ENCODE assay signal across 23 cellular contexts in the genomic region with DNA sequence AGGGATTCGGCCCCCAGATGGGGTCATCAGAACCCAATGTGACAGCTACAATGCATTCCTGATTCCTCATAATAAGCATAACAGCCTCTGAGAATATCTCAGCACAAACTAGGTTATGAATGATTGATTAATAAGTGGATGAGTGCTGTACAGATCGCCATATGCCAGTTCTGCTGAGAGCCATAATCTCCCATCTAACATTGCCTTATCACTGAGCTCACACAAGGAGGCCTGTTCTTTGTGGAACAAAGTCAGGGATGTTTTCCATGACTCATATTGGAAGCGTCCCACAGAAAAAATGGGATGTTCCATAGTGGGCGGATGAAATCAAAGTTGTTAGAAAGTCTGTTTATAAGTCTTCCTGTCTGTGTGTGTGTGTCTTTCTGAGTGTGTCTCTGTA.
DNase-seq lines count a peak whose midpoint lies in the region; ATAC-seq, FAIRE-seq and TF ChIP-seq lines count a peak whose summit lies in the region.
"Had no signal": no experiment of that assay in that cellular context is flagged by ENCODE, and none has a peak within 500 bp of the region (broad histone marks: within the 10 kb centered on the region; RNA-seq: fewer than 3 reads in every experiment).

No MANE protein-coding gene starts in this region.

- POLR2A ChIA-PET in IMR-90 (lab: Charles Lee; ENCODE audit: unreplicated experiment): no interaction called here
- POLR2A ChIA-PET in CD4-positive, alpha-beta T cell (lab: Charles Lee): no interaction called here

- H3K9me3 ChIP-seq in BE2C (no peaks in the 10 kb centered on the region), IMR-90 (ENCODE audit: control insufficient read depth, insufficient read depth, low read length) (no peaks in the 10 kb centered on the region; the same call in 1 of the 2 replicates)
- H3K9me3 ChIP-seq in CD4-positive, alpha-beta T cell (ENCODE audit: control insufficient read depth, low read length): no peaks in the 10 kb centered on the region
- H3K9me3 ChIP-seq: body of pancreas had no signal

- no peaks in the 10 kb centered on the region for H3K36me3 Mint-ChIP-seq in CD4-positive, alpha-beta T cell (ENCODE audit: low read depth)
- H3K36me3 Mint-ChIP-seq: activated naive CD8-positive, alpha-beta T cell treated with anti-CD3 and anti-CD28 coated beads for 36 hours; CD4-positive, alpha-beta memory T cell had no signal

- H3K4ac ChIP-seq in IMR-90 (ENCODE audit: low read depth, low read length): no peak overlapping the region

- no peak overlapping the region for H3K56ac ChIP-seq in IMR-90 (ENCODE audit: extremely low read depth, insufficient read depth, low read length)

- DNase-seq in BE2C (peak; percentile 39), IMR-90 (peak; percentile 48), epithelial cell of esophagus (ENCODE audit: low read depth) (peak; percentile 29), pons (ENCODE audit: low spot score) (peak; percentile 11), GM10266 (ENCODE audit: extremely low spot score) (no peak), HTR-8/SVneo (ENCODE audit: insufficient read length, low spot score) (no peak)
- no peak for DNase-seq in CD4-positive, alpha-beta T cell
- DNase-seq: activated CD4-positive, alpha-beta T cell treated with anti-CD3 and anti-CD28 coated beads, Interleukin-2, amount 10 ng/mL, durations not matched to agents 24 days and 14 days; activated naive CD8-positive, alpha-beta T cell treated with anti-CD3 and anti-CD28 coated beads for 36 hours; body of pancreas; CD4-positive, alpha-beta memory T cell; effector memory CD8-positive, alpha-beta T cell; NCI-H1417; NCI-H2171; NCI-H748 treated with DMSO at 0.1 percent for 48 hours; OCI-M1; right cardiac atrium; SHP77 treated with DMSO at 0.1 percent for 48 hours; stimulated activated CD4-positive, alpha-beta T cell treated with anti-CD3 and anti-CD28 coated beads, Interleukin-15, amount 100 ng/mL, for 24 hours; T-helper 1 cell had no signal

- no peak for TF ChIP-seq RAD21 in IMR-90 (IDR thresholded peaks at IDR 0.05; ENCODE audit: low read length)

- H3K4me1 ChIP-seq in BE2C: no peaks in the 10 kb centered on the region
- H3K4me1 ChIP-seq in IMR-90 (ENCODE audit: control insufficient read depth, insufficient read depth, low read length): no peaks in the 10 kb centered on the region
- H3K4me1 ChIP-seq: body of pancreas had no signal

- dilution Hi-C loops in IMR-90 (cut with HindIII; ENCODE audit: low sequenced_read_pairs, unreplicated experiment): no loop called here

- no peak overlapping the region for H2AK5ac ChIP-seq in IMR-90 (ENCODE audit: low read depth, low read length)

- ATAC-seq in IMR-90 (ENCODE audit: low read depth) (no peak), GM19455 (IDR thresholded peaks at IDR 0.05; ENCODE audit: unreplicated experiment) (no peak)
- no peak for ATAC-seq in CD4-positive, alpha-beta T cell (ENCODE audit: poor library complexity)
- ATAC-seq: activated T-helper 17 cell treated with anti-CD3 and anti-CD28 coated beads, Interleukin-2, amount 50 U/mL, for 72 hours; body of pancreas; effector memory CD8-positive, alpha-beta T cell; right cardiac atrium had no signal

- no peak overlapping the region for H4K5ac ChIP-seq in IMR-90 (ENCODE audit: low read depth, low read length)

- H4K20me1 ChIP-seq in IMR-90 (ENCODE audit: insufficient read depth, low read length): no peaks in the 10 kb centered on the region

- H3K36me3 ChIP-seq in BE2C (no peaks in the 10 kb centered on the region), IMR-90 (ENCODE audit: control insufficient read depth, insufficient read depth, low read length) (no peaks in the 10 kb centered on the region)

- H3K9ac ChIP-seq in IMR-90 (ENCODE audit: low read depth, low read length): no peak overlapping the region

- H3K23ac ChIP-seq in IMR-90 (ENCODE audit: low read depth, low read length): no peak overlapping the region

- H3K27ac Mint-ChIP-seq in CD4-positive, alpha-beta T cell: no peak overlapping the region
- H3K27ac Mint-ChIP-seq: activated CD4-positive, alpha-beta T cell treated with anti-CD3 and anti-CD28 coated beads, Interleukin-2, amount 10 ng/mL, durations not matched to agents 24 days and 14 days; activated naive CD8-positive, alpha-beta T cell treated with anti-CD3 and anti-CD28 coated beads for 36 hours; activated T-helper 17 cell treated with anti-CD3 and anti-CD28 coated beads, Interleukin-2, amount 50 U/mL, for 72 hours; CD4-positive, alpha-beta memory T cell; effector memory CD8-positive, alpha-beta T cell had no signal

- H3K27me3 ChIP-seq in BE2C: no peaks in the 10 kb centered on the region
- no peaks in the 10 kb centered on the region; the same call in 1 of the 2 replicates for H3K27me3 ChIP-seq in IMR-90 (ENCODE audit: control insufficient read depth, insufficient read depth, low read length)
- no peaks in the 10 kb centered on the region for H3K27me3 ChIP-seq in CD4-positive, alpha-beta T cell (ENCODE audit: control insufficient read depth, insufficient read depth, low read length)
- H3K27me3 ChIP-seq: body of pancreas had no signal

- H2BK20ac ChIP-seq in IMR-90 (ENCODE audit: low read depth, low read length): no peak overlapping the region

- no peak overlapping the region for H4K91ac ChIP-seq in IMR-90 (ENCODE audit: insufficient read depth, low read depth, low read length)

- peaks cover 19% of the 10 kb centered on the region for H3K27me3 Mint-ChIP-seq in CD4-positive, alpha-beta T cell

- H3K18ac ChIP-seq in IMR-90 (ENCODE audit: low read depth, low read length): no peak overlapping the region

- TF ChIP-seq CTCF in BE2C (IDR thresholded peaks at IDR 0.05; ENCODE audit: low read depth, low read length) (no peak), IMR-90 (conservative IDR thresholded peaks at IDR 0.05; ENCODE audit: low read depth, low read length) (no peak), epithelial cell of esophagus (IDR thresholded peaks at IDR 0.05; ENCODE audit: insufficient read depth, low read depth, low read length, missing control alignments) (no peak), GM10266 (IDR thresholded peaks at IDR 0.05; ENCODE audit: control insufficient read depth, insufficient read depth, low read depth, missing control alignments) (no peak)
- no peak for TF ChIP-seq CTCF in CD4-positive, alpha-beta T cell (IDR thresholded peaks at IDR 0.05)

- no peak overlapping the region for H4K8ac ChIP-seq in IMR-90 (ENCODE audit: low read depth in 2 of 2, low read length in 2 of 2)

- no peak overlapping the region for H2AFZ ChIP-seq in IMR-90 (replicated peaks; ENCODE audit: low read length, poor library complexity)

- H3K27ac ChIP-seq in IMR-90 (ENCODE audit: insufficient read depth, low read length): no peak overlapping the region
- H3K27ac ChIP-seq in CD4-positive, alpha-beta T cell (ENCODE audit: low read depth, low read length): no peak overlapping the region
- H3K27ac ChIP-seq: body of pancreas had no signal

- intact Hi-C loops in IMR-90 (cut with micrococcal nuclease): no loop called here
- intact Hi-C loops in CD4-positive, alpha-beta T cell (cut with DNase I, micrococcal nuclease): no loop called here

- in situ Hi-C loops in IMR-90 (cut with MboI; ENCODE audit: low sequenced_read_pairs): no loop called here

- WGBS in IMR-90 (ENCODE audit: extremely low coverage in 2 of 2, insufficient read length in 1 of 2), 2 experiments: no CpG with 5 or more reads among the region's 4 CpGs

- H3K4me2 ChIP-seq in IMR-90 (ENCODE audit: low read depth, low read length): no peak overlapping the region

- H2BK120ac ChIP-seq in IMR-90 (ENCODE audit: low read depth, low read length): no peak overlapping the region

- no peak overlapping the region for H2AK9ac ChIP-seq in IMR-90 (replicated peaks; ENCODE audit: low read depth, low read length, poor library complexity)

- no peak overlapping the region for H3K14ac ChIP-seq in IMR-90 (replicated peaks; ENCODE audit: low read depth, low read length)

- H2BK15ac ChIP-seq in IMR-90 (ENCODE audit: low read depth, low read length): no peak overlapping the region

- H2BK5ac ChIP-seq in IMR-90 (ENCODE audit: low read depth, low read length, poor library complexity, severe bottlenecking): no peak overlapping the region

- H3K4me3 Mint-ChIP-seq in CD4-positive, alpha-beta T cell: no peak overlapping the region
- H3K4me3 Mint-ChIP-seq: activated CD4-positive, alpha-beta T cell treated with anti-CD3 and anti-CD28 coated beads, Interleukin-2, amount 10 ng/mL, durations not matched to agents 24 days and 14 days; activated naive CD8-positive, alpha-beta T cell treated with anti-CD3 and anti-CD28 coated beads for 36 hours; activated T-helper 17 cell treated with anti-CD3 and anti-CD28 coated beads, Interleukin-2, amount 50 U/mL, for 72 hours; CD4-positive, alpha-beta memory T cell; effector memory CD8-positive, alpha-beta T cell had no signal

- H3K9me1 ChIP-seq in IMR-90 (ENCODE audit: insufficient read depth, low read length): no peaks in the 10 kb centered on the region

- no peak for TF ChIP-seq POLR2A in IMR-90 (IDR thresholded peaks at IDR 0.05; ENCODE audit: low read depth, low read length)

- no peaks in the 10 kb centered on the region for H3K79me1 ChIP-seq in IMR-90 (ENCODE audit: low read depth in 1 of 2, low read length in 2 of 2)

- H3K4me1 Mint-ChIP-seq in CD4-positive, alpha-beta T cell (ENCODE audit: low read depth): no peaks in the 10 kb centered on the region
- H3K4me1 Mint-ChIP-seq: activated CD4-positive, alpha-beta T cell treated with anti-CD3 and anti-CD28 coated beads, Interleukin-2, amount 10 ng/mL, durations not matched to agents 24 days and 14 days; activated naive CD8-positive, alpha-beta T cell treated with anti-CD3 and anti-CD28 coated beads for 36 hours; activated T-helper 17 cell treated with anti-CD3 and anti-CD28 coated beads, Interleukin-2, amount 50 U/mL, for 72 hours; CD4-positive, alpha-beta memory T cell had no signal

- no peaks in the 10 kb centered on the region for H3K9me3 Mint-ChIP-seq in CD4-positive, alpha-beta T cell
- H3K9me3 Mint-ChIP-seq: activated CD4-positive, alpha-beta T cell treated with anti-CD3 and anti-CD28 coated beads, Interleukin-2, amount 10 ng/mL, durations not matched to agents 24 days and 14 days; activated naive CD8-positive, alpha-beta T cell treated with anti-CD3 and anti-CD28 coated beads for 36 hours; activated T-helper 17 cell treated with anti-CD3 and anti-CD28 coated beads, Interleukin-2, amount 50 U/mL, for 72 hours; effector memory CD8-positive, alpha-beta T cell had no signal

- no TSS peak for BruUV-seq in IMR-90 (replicated peaks; lab: Mats Ljungman, UMichigan)

- no peak for FAIRE-seq in HTR-8/SVneo (lab: Jason Lieb, UNC)
- FAIRE-seq: islet of Langerhans had no signal

- H3K4me3 ChIP-seq in BE2C (ENCODE audit: low read depth, low read length): no peak overlapping the region
- H3K4me3 ChIP-seq in IMR-90 (ENCODE audit: insufficient read depth, low read depth, low read length): no peak overlapping the region
- no peak overlapping the region for H3K4me3 ChIP-seq in epithelial cell of esophagus (ENCODE audit: low read length)
- H3K4me3 ChIP-seq: body of pancreas had no signal

- CTCF ChIA-PET in IMR-90 (lab: Yijun Ruan, JAX): no interaction called here
- CTCF ChIA-PET in CD4-positive, alpha-beta T cell (lab: Charles Lee): interaction anchor here (1.0 kb wide), 1 partner anchor 12 kb away, joined by 3 read pairs; no protein-coding TSS in a partner anchor

TF ChIP-seq in IMR-90, 13 proteins besides CTCF, POLR2A, EP300 and RAD21:
- TF ChIP-seq CEBPB (IDR thresholded peaks at IDR 0.05; ENCODE audit: low read depth, low read length): no peak

Comparison
In these comparisons a context has a peak if more than half of its experiments do, and no peak if none do; other contexts are left out.
1. DNase-seq: peak in BE2C (single experiment), IMR-90 (single experiment), epithelial cell of esophagus (single experiment) and pons (single experiment); none in GM10266 (single experiment), HTR-8/SVneo (single experiment) and CD4-positive, alpha-beta T cell (0 of 10).